ENCODE assay signal across 2 cellular contexts in genomic region chr15:85551221-85551832, GRCh38.
TF ChIP-seq lines count a peak whose summit lies in the region.

No MANE protein-coding gene starts in this region.

TF ChIP-seq in liver, 16 proteins besides CTCF, POLR2A, EP300 and RAD21 (continued from another document):
- TF ChIP-seq ATF3 (IDR thresholded peaks at IDR 0.05): no peak
- TF ChIP-seq MAX (IDR thresholded peaks at IDR 0.05): no peak
- TF ChIP-seq HNF4A (conservative IDR thresholded peaks at IDR 0.05): peak; percentile 8 to 11
- no peak for TF ChIP-seq RXRA (IDR thresholded peaks at IDR 0.05)
- no peak for TF ChIP-seq TAF1 (conservative IDR thresholded peaks at IDR 0.05)
- no peak for TF ChIP-seq HNF4G (IDR thresholded peaks at IDR 0.05)

TF ChIP-seq in HepG2, 621 proteins besides CTCF, POLR2A, EP300 and RAD21 (continued from another document):
- TF ChIP-seq ZNF296 (CRISPR knock-in tag; conservative IDR thresholded peaks at IDR 0.05) (no peak), ZBTB39 (CRISPR knock-in tag; IDR thresholded peaks at IDR 0.05) (no peak), KLF6 (CRISPR knock-in tag; IDR thresholded peaks at IDR 0.05) (no peak), ZNF83 (CRISPR knock-in tag; IDR thresholded peaks at IDR 0.05; ENCODE audit: borderline replicate concordance) (no peak), HNF4A (CRISPR knock-in tag; IDR thresholded peaks at IDR 0.05) (no peak), HNRNPH1 (optimal IDR thresholded peaks at IDR 0.05; ENCODE audit: low read depth, low read length) (no peak)
